Comparison of ENCODE assay signal across 17 cellular contexts in the genomic region with DNA sequence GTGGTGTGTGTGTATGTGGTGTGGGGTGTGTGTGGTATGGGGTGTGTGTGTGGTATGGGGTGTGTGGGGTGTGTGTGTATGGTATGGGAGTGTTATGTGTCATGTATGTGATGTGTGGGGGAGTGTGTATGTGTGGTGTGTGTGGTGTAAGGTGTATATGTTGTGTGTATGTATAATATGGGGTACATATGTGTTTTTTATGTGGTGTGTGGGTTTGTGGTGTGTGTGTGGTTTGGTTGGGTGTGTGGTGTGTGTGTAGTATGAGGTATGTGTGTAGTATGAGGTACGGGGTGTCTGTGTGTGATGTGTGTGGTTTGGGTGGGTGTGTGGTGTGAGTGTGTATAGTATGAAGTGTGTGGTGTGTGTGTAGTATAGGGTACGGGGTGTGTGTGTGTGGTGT. TPM values are rescaled to one million over a fixed set of nuclear protein-coding genes. Genes with fewer than 3 reads are reported as not detected.
A peak's percentile ranks its signal among the peaks of the same experiment; 100 is the strongest.
DNase-seq lines count a peak whose midpoint lies in the region; ATAC-seq, FAIRE-seq and TF ChIP-seq lines count a peak whose summit lies in the region.
"Had no signal": no experiment of that assay in that cellular context is flagged by ENCODE, and none has a peak within 500 bp of the region (broad histone marks: within the 10 kb centered on the region; RNA-seq: fewer than 3 reads in every experiment).

No MANE protein-coding gene starts in this region.

- 88 to 100% methylated on average over 2 of the region's 2 CpGs for WGBS in H1 (ENCODE audit: extremely low coverage in 1 of 2, insufficient coverage in 1 of 2, insufficient read length in 1 of 2, insufficient replicate concordance in 2 of 2, low coverage in 1 of 2, low lambda C conversion rate in 2 of 2, missing lambda C conversion rate in 1 of 2), 2 experiments
- 88 to 100% methylated on average over 2 of the region's 2 CpGs for WGBS in transverse colon (ENCODE audit: low coverage in 1 of 2), 2 donors

- no peaks in the 10 kb centered on the region; the same call in none of the 2 replicates for H3K79me1 ChIP-seq in H1 (ENCODE audit: low read depth, low read length)

- H3K9ac ChIP-seq in astrocyte (ENCODE audit: low read length) (peak overlapping the region; percentile 3), H1 (replicated peaks in 1 of 4; ENCODE audit: extremely low read depth in 1 of 4, low read depth in 3 of 4, low read length in 3 of 4) (no peak overlapping the region)
- H3K9ac ChIP-seq: BLaER1 had no signal

- H3K27ac ChIP-seq in astrocyte (ENCODE audit: low read depth, low read length) (no peak overlapping the region), H1 (ENCODE audit: low read depth, low read length) (no peak overlapping the region), transverse colon (no peak overlapping the region)
- H3K27ac ChIP-seq: BLaER1, HL-60 had no signal

- H3K4ac ChIP-seq in H1 (replicated peaks; ENCODE audit: insufficient read length, low read depth, low read length): no peak overlapping the region

- H3K9me3 ChIP-seq in astrocyte (ENCODE audit: insufficient read depth, low read depth, low read length) (no peaks in the 10 kb centered on the region), H1 (ENCODE audit: insufficient read depth in 2 of 2, low read depth in 1 of 2, low read length in 1 of 2) (no peaks in the 10 kb centered on the region), transverse colon (no peaks in the 10 kb centered on the region)
- H3K9me3 ChIP-seq: BLaER1, Caco-2 had no signal

- no peak overlapping the region for H3K4me2 ChIP-seq in astrocyte (ENCODE audit: low read length)
- H3K4me2 ChIP-seq in H1 (ENCODE audit: insufficient read depth in 1 of 2, low read depth in 2 of 2, low read length in 2 of 2): no peak overlapping the region
- H3K4me2 ChIP-seq: BLaER1 had no signal

- no peak overlapping the region for H2BK5ac ChIP-seq in H1 (ENCODE audit: low read depth, low read length)

- H3K18ac ChIP-seq in H1 (ENCODE audit: extremely low read depth, low read length): no peak overlapping the region

- H2BK20ac ChIP-seq in H1 (ENCODE audit: low read length): no peak overlapping the region

- H3K23me2 ChIP-seq in H1 (ENCODE audit: low read depth, low read length): peaks cover 26% of the 10 kb centered on the region; the same call in 1 of the 2 replicates

- H4K5ac ChIP-seq in H1 (ENCODE audit: insufficient read length, low read depth, low read length): no peak overlapping the region

- FAIRE-seq in GM12891 (lab: Jason Lieb, UNC) (peak; percentile 78), astrocyte (lab: Jason Lieb, UNC) (no peak), H1 (lab: Jason Lieb, UNC) (no peak)

- H3K14ac ChIP-seq in H1 (ENCODE audit: insufficient read length): no peak overlapping the region

- no peak overlapping the region for H3K27ac Mint-ChIP-seq in activated CD8-positive, alpha-beta T cell treated with anti-CD3 and anti-CD28 coated beads for 36 hours
- H3K27ac Mint-ChIP-seq in activated CD8-positive, alpha-beta T cell treated with anti-CD3 and anti-CD28 coated beads, Interleukin-2, amount 10 ng/mL, durations not matched to agents 7 days and 5 days: no peak overlapping the region
- H3K27ac Mint-ChIP-seq in astrocyte (ENCODE audit: unreplicated experiment): no peak overlapping the region
- H3K27ac Mint-ChIP-seq: CD8-positive, alpha-beta memory T cell had no signal

- no peak for TF ChIP-seq CTCF in activated CD8-positive, alpha-beta T cell treated with anti-CD3 and anti-CD28 coated beads for 36 hours (IDR thresholded peaks at IDR 0.05)
- TF ChIP-seq CTCF in astrocyte (IDR thresholded peaks at IDR 0.05; ENCODE audit: insufficient read depth, low read depth, low read length): no peak
- no peak for TF ChIP-seq CTCF in H1 (IDR thresholded peaks at IDR 0.05; ENCODE audit: control extremely low read depth in 1 of 3, insufficient read depth in 1 of 3, low read depth in 1 of 3, low read length in 3 of 3)
- no peak for TF ChIP-seq CTCF in transverse colon (IDR thresholded peaks at IDR 0.05)

- peak; percentile 28 for DNase-seq in activated CD8-positive, alpha-beta T cell treated with anti-CD3 and anti-CD28 coated beads for 36 hours
- no peak for DNase-seq in activated CD8-positive, alpha-beta T cell treated with anti-CD3 and anti-CD28 coated beads, Interleukin-2, amount 10 ng/mL, durations not matched to agents 7 days and 5 days
- DNase-seq in GM12891 (ENCODE audit: insufficient read length, low spot score) (no peak), astrocyte (ENCODE audit: low read depth) (no peak), H1 (ENCODE audit: low read depth in 1 of 2, low spot score in 2 of 2) (no peak), transverse colon (no peak)
- no peak for DNase-seq in stimulated activated naive CD8-positive, alpha-beta T cell treated with anti-CD3 and anti-CD28 coated beads, Interleukin-15, Interleukin-2, amounts not matched to agents 100 U/mL and 50 U/mL, for 24 hours
- DNase-seq: 8988T; AML-193; Caco-2; CD8-positive, alpha-beta memory T cell; GF-D8; GOT3; HCEC 1CT had no signal

- CTCF ChIA-PET in activated CD8-positive, alpha-beta T cell treated with anti-CD3 and anti-CD28 coated beads for 36 hours (lab: Charles Lee): no interaction called here
- CTCF ChIA-PET in activated CD8-positive, alpha-beta T cell treated with anti-CD3 and anti-CD28 coated beads, Interleukin-2, amount 10 ng/mL, durations not matched to agents 7 days and 5 days (lab: Charles Lee): no interaction called here
- CTCF ChIA-PET in H1 (lab: Charles Lee; ENCODE audit: partially characterized antibody): interaction anchor here (1.5 kb wide), 1 partner anchor 29 kb away, joined by 4 read pairs; no protein-coding TSS in a partner anchor

- POLR2A ChIA-PET in activated CD8-positive, alpha-beta T cell treated with anti-CD3 and anti-CD28 coated beads for 36 hours (lab: Charles Lee): interaction anchor here (1.2 kb wide), 1 partner anchor 8 kb away, joined by 4 read pairs; no protein-coding TSS in a partner anchor
- POLR2A ChIA-PET in activated CD8-positive, alpha-beta T cell treated with anti-CD3 and anti-CD28 coated beads, Interleukin-2, amount 10 ng/mL, durations not matched to agents 7 days and 5 days (lab: Charles Lee): no interaction called here
- POLR2A ChIA-PET in H1 (lab: Charles Lee; ENCODE audit: partially characterized antibody): no interaction called here

- no peak overlapping the region for H2BK15ac ChIP-seq in H1 (ENCODE audit: low read length)

- TF ChIP-seq EP300 in H1 (IDR thresholded peaks at IDR 0.05; ENCODE audit: borderline replicate concordance in 1 of 2, low read depth in 2 of 2, low read length in 2 of 2): no peak
- no peak for TF ChIP-seq EP300 in transverse colon (IDR thresholded peaks at IDR 0.05; ENCODE audit: low read depth)

- no peak overlapping the region for H2BK120ac ChIP-seq in H1 (replicated peaks; ENCODE audit: low read depth, low read length)

- H3K56ac ChIP-seq in H1 (replicated peaks; ENCODE audit: insufficient read length, low read depth, low read length): peak overlapping the region; percentile 100

- intact Hi-C loops in activated CD8-positive, alpha-beta T cell treated with anti-CD3 and anti-CD28 coated beads for 36 hours (cut with micrococcal nuclease): no loop called here
- intact Hi-C loops in transverse colon (cut with DNase I; ENCODE audit: low total_unique reads): no loop called here

- H3K36me3 ChIP-seq in astrocyte (ENCODE audit: insufficient read depth, low read length) (peaks cover 5% of the 10 kb centered on the region), H1 (ENCODE audit: control insufficient read depth in 2 of 4, insufficient read depth in 4 of 4, low read length in 3 of 4) (no peaks in the 10 kb centered on the region), transverse colon (no peaks in the 10 kb centered on the region)
- H3K36me3 ChIP-seq: BLaER1 had no signal

- no peak for ATAC-seq in activated CD8-positive, alpha-beta T cell treated with anti-CD3 and anti-CD28 coated beads for 36 hours
- ATAC-seq in activated CD8-positive, alpha-beta T cell treated with anti-CD3 and anti-CD28 coated beads, Interleukin-2, amount 10 ng/mL, durations not matched to agents 7 days and 5 days: no peak
- ATAC-seq in stimulated activated naive CD8-positive, alpha-beta T cell treated with anti-CD3 and anti-CD28 coated beads, Interleukin-15, Interleukin-2, amounts not matched to agents 100 U/mL and 50 U/mL, for 24 hours: no peak
- no peak for ATAC-seq in GM19395 (IDR thresholded peaks at IDR 0.05; ENCODE audit: unreplicated experiment)

- TF ChIP-seq POLR2A in GM12891 (IDR thresholded peaks at IDR 0.05; ENCODE audit: low read depth, low read length) (no peak), H1 (IDR thresholded peaks at IDR 0.05; ENCODE audit: control extremely low read depth in 1 of 2, low read depth in 2 of 2, low read length in 2 of 2) (no peak), transverse colon (IDR thresholded peaks at IDR 0.05) (no peak)

- H3K23ac ChIP-seq in H1 (ENCODE audit: insufficient read length): no peak overlapping the region

- H3K36me3 Mint-ChIP-seq in activated CD8-positive, alpha-beta T cell treated with anti-CD3 and anti-CD28 coated beads for 36 hours (ENCODE audit: low read depth): no peaks in the 10 kb centered on the region
- H3K36me3 Mint-ChIP-seq in activated CD8-positive, alpha-beta T cell treated with anti-CD3 and anti-CD28 coated beads, Interleukin-2, amount 10 ng/mL, durations not matched to agents 7 days and 5 days (ENCODE audit: low read depth): no peaks in the 10 kb centered on the region
- H3K36me3 Mint-ChIP-seq in astrocyte (ENCODE audit: low read depth, unreplicated experiment): no peaks in the 10 kb centered on the region
- H3K36me3 Mint-ChIP-seq: CD8-positive, alpha-beta memory T cell had no signal

- H3K4me1 Mint-ChIP-seq in activated CD8-positive, alpha-beta T cell treated with anti-CD3 and anti-CD28 coated beads for 36 hours (ENCODE audit: low read depth): peaks cover 41% of the 10 kb centered on the region
- peaks cover 43% of the 10 kb centered on the region for H3K4me1 Mint-ChIP-seq in activated CD8-positive, alpha-beta T cell treated with anti-CD3 and anti-CD28 coated beads, Interleukin-2, amount 10 ng/mL, durations not matched to agents 7 days and 5 days (ENCODE audit: low read depth)
- H3K4me1 Mint-ChIP-seq in astrocyte (ENCODE audit: low read depth, unreplicated experiment): peaks cover 4% of the 10 kb centered on the region

- H3K9me3 Mint-ChIP-seq in activated CD8-positive, alpha-beta T cell treated with anti-CD3 and anti-CD28 coated beads for 36 hours: no peaks in the 10 kb centered on the region
- no peaks in the 10 kb centered on the region for H3K9me3 Mint-ChIP-seq in activated CD8-positive, alpha-beta T cell treated with anti-CD3 and anti-CD28 coated beads, Interleukin-2, amount 10 ng/mL, durations not matched to agents 7 days and 5 days (ENCODE audit: insufficient read depth)
- no peaks in the 10 kb centered on the region for H3K9me3 Mint-ChIP-seq in astrocyte (ENCODE audit: unreplicated experiment)
- H3K9me3 Mint-ChIP-seq: CD8-positive, alpha-beta memory T cell had no signal

- H3K4me3 ChIP-seq in astrocyte (ENCODE audit: insufficient read depth, low read depth, low read length) (no peak overlapping the region), H1 (ENCODE audit: extremely low read depth in 1 of 4, insufficient read depth in 2 of 4, low read depth in 3 of 4, low read length in 4 of 4) (no peak overlapping the region), transverse colon (no peak overlapping the region)
- H3K4me3 ChIP-seq: BLaER1 had no signal

- H3K27me3 ChIP-seq in astrocyte (ENCODE audit: insufficient read depth, low read length) (no peaks in the 10 kb centered on the region), H1 (replicated peaks in 1 of 4; ENCODE audit: control insufficient read depth in 3 of 4, extremely low read depth in 1 of 4, insufficient read depth in 3 of 4, low read length in 3 of 4) (no peaks in the 10 kb centered on the region), transverse colon (no peaks in the 10 kb centered on the region)
- H3K27me3 ChIP-seq: BLaER1 had no signal

- no peak for TF ChIP-seq RAD21 in H1 (IDR thresholded peaks at IDR 0.05 in 1 of 2, conservative IDR thresholded peaks at IDR 0.05 in 1 of 2; ENCODE audit: low read depth in 2 of 2, low read length in 2 of 2)

- no peak overlapping the region for H2AFZ ChIP-seq in astrocyte (ENCODE audit: low read depth, low read length)
- no peak overlapping the region for H2AFZ ChIP-seq in H1 (ENCODE audit: low read length)

- in situ Hi-C loops in transverse colon (cut with MboI; ENCODE audit: low pct_ligation_motif_present in 1 of 4, low pct_unique_long_range_greater_than_20kb in 1 of 4, low sequenced_read_pairs in 3 of 4): no loop called here

- no peak overlapping the region for H4K8ac ChIP-seq in H1 (ENCODE audit: extremely low read depth, insufficient read depth, low read length)

- H4K20me1 ChIP-seq in astrocyte (ENCODE audit: insufficient read depth, low read length) (no peaks in the 10 kb centered on the region), H1 (replicated peaks in 1 of 2; ENCODE audit: control insufficient read depth in 1 of 2, insufficient read depth in 2 of 2, low read length in 2 of 2) (peaks cover 0 to 19% of the 10 kb centered on the region in 2 experiments)
- H4K20me1 ChIP-seq: BLaER1 had no signal

- no peaks in the 10 kb centered on the region for H3K79me2 ChIP-seq in astrocyte (ENCODE audit: insufficient read depth, low read length)
- no peaks in the 10 kb centered on the region for H3K79me2 ChIP-seq in H1 (ENCODE audit: control insufficient read depth in 1 of 2, insufficient read depth in 2 of 2, low read length in 2 of 2)

- no peak overlapping the region for H3K4me3 Mint-ChIP-seq in activated CD8-positive, alpha-beta T cell treated with anti-CD3 and anti-CD28 coated beads for 36 hours
- no peak overlapping the region for H3K4me3 Mint-ChIP-seq in activated CD8-positive, alpha-beta T cell treated with anti-CD3 and anti-CD28 coated beads, Interleukin-2, amount 10 ng/mL, durations not matched to agents 7 days and 5 days
- no peak overlapping the region for H3K4me3 Mint-ChIP-seq in astrocyte (ENCODE audit: unreplicated experiment)
- H3K4me3 Mint-ChIP-seq: CD8-positive, alpha-beta memory T cell had no signal

- no peak overlapping the region for H2AK5ac ChIP-seq in H1 (ENCODE audit: low read depth, low read length)

- H2BK12ac ChIP-seq in H1 (ENCODE audit: low read depth, low read length): no peak overlapping the region

- no peak overlapping the region for H4K91ac ChIP-seq in H1 (replicated peaks; ENCODE audit: insufficient read length, low read length)

- H3K27me3 Mint-ChIP-seq in activated CD8-positive, alpha-beta T cell treated with anti-CD3 and anti-CD28 coated beads for 36 hours: no peaks in the 10 kb centered on the region
- peaks cover 9% of the 10 kb centered on the region for H3K27me3 Mint-ChIP-seq in activated CD8-positive, alpha-beta T cell treated with anti-CD3 and anti-CD28 coated beads, Interleukin-2, amount 10 ng/mL, durations not matched to agents 7 days and 5 days (ENCODE audit: low read depth)
- peaks cover 5% of the 10 kb centered on the region for H3K27me3 Mint-ChIP-seq in astrocyte (ENCODE audit: low read depth, unreplicated experiment)

- H3K4me1 ChIP-seq in astrocyte (ENCODE audit: insufficient read depth, low read length) (no peaks in the 10 kb centered on the region), H1 (replicated peaks in 1 of 4; ENCODE audit: control insufficient read depth in 3 of 4, insufficient read depth in 4 of 4, low read length in 3 of 4) (no peaks in the 10 kb centered on the region), transverse colon (no peaks in the 10 kb centered on the region)
- H3K4me1 ChIP-seq: Caco-2 had no signal

RNA-seq across cellular contexts. Expression of a gene that starts 11.4 kb away (rescaled TPM):
- under 1 TPM in 1 of 2 experiments, not detected in 1; 0.25 TPM for total RNA-seq in activated CD8-positive, alpha-beta T cell treated with anti-CD3 and anti-CD28 coated beads for 36 hours
- not detected for total RNA-seq in activated CD8-positive, alpha-beta T cell treated with anti-CD3 and anti-CD28 coated beads, Interleukin-2, amount 10 ng/mL, durations not matched to agents 7 days and 5 days
- polyA plus RNA-seq in GM12891 (2012; ENCODE audit: low read depth, missing spikeins): not detected
- total RNA-seq in astrocyte (0.96 and 1.00 TPM in 2 replicates), transverse colon (1 to 10 TPM in 3 of 4 donors, not detected in 1; 2.2 to 4.8 (median 3.6) TPM)
- 2.7 and 3.3 TPM in 2 replicates for total RNA-seq in H1 (2021; fragmentation: NEBNext Ultra II Directional; extraction: Animal tissue kit (Norgen Biotek cat#: 25700))
- polyA plus RNA-seq in H1 (2011; rRNA removed): 4.9 and 7.2 TPM in 2 replicates
- polyA plus RNA-seq in H1 (2011; cell fraction: cytosol; rRNA removed): 5.4 TPM
- polyA plus RNA-seq in H1 (2011; cell fraction: nucleus; rRNA removed): 4.4 TPM
- 2.8 to 4.2 TPM (median 3.6 TPM) in 4 replicates for polyA plus RNA-seq in H1 (2012, experiment 1 of 2)
- 2.7 TPM for polyA plus RNA-seq in H1 (2012, experiment 2 of 2)
- 4.8 TPM for polyA plus RNA-seq in H1 (2013, experiment 1 of 2)
- 4.9 TPM for polyA plus RNA-seq in H1 (2013, experiment 2 of 2)
- 3.3 and 3.6 TPM in 2 replicates for polyA minus RNA-seq in H1 (2011; rRNA and poly(A)+ RNA removed)
- not detected for polyA minus RNA-seq in H1 (2011; cell fraction: cytosol; rRNA and poly(A)+ RNA removed)
- polyA minus RNA-seq in H1 (2011; cell fraction: nucleus; rRNA and poly(A)+ RNA removed): 1.7 TPM
- total RNA-seq: Caco-2 had no signal
- polyA plus RNA-seq: CD8-positive, alpha-beta memory T cell had no signal

RNA-seq across cellular contexts. Expression of a gene that starts 11.9 kb away (rescaled TPM):
- 10 to 100 TPM; 24.9 to 27.5 TPM for total RNA-seq in activated CD8-positive, alpha-beta T cell treated with anti-CD3 and anti-CD28 coated beads for 36 hours
- 1 to 10 TPM; 3.7 to 5.4 TPM for total RNA-seq in activated CD8-positive, alpha-beta T cell treated with anti-CD3 and anti-CD28 coated beads, Interleukin-2, amount 10 ng/mL, durations not matched to agents 7 days and 5 days
- polyA plus RNA-seq in GM12891 (2012; ENCODE audit: low read depth, missing spikeins): 9.3 TPM
- 18.8 and 21.4 TPM in 2 replicates for total RNA-seq in astrocyte
- 22.0 and 29.2 TPM in 2 replicates for total RNA-seq in H1 (2021; fragmentation: NEBNext Ultra II Directional; extraction: Animal tissue kit (Norgen Biotek cat#: 25700))
- 3.8 and 7.8 TPM in 2 replicates for polyA plus RNA-seq in H1 (2011; rRNA removed)
- polyA plus RNA-seq in H1 (2011; cell fraction: cytosol; rRNA removed): 6.7 TPM
- 2.7 TPM for polyA plus RNA-seq in H1 (2011; cell fraction: nucleus; rRNA removed)
- polyA plus RNA-seq in H1 (2012, experiment 1 of 2): 11.0 to 14.3 TPM (median 13.8 TPM) in 4 replicates
- 3.2 TPM for polyA plus RNA-seq in H1 (2012, experiment 2 of 2)
- 15.0 TPM for polyA plus RNA-seq in H1 (2013, experiment 1 of 2)
- 19.1 TPM for polyA plus RNA-seq in H1 (2013, experiment 2 of 2)
- polyA minus RNA-seq in H1 (2011; rRNA and poly(A)+ RNA removed): 8.4 and 10.7 TPM in 2 replicates
- 11.4 TPM for polyA minus RNA-seq in H1 (2011; cell fraction: cytosol; rRNA and poly(A)+ RNA removed)
- 4.1 TPM for polyA minus RNA-seq in H1 (2011; cell fraction: nucleus; rRNA and poly(A)+ RNA removed)
- 1 to 10 TPM in 3 of 4 donors, under 1 TPM in 1; 0.37 to 3.8 (median 3.2) TPM for total RNA-seq in transverse colon

RNA-seq across cellular contexts. Expression of a gene that starts 19.6 kb away (rescaled TPM):
- total RNA-seq in activated CD8-positive, alpha-beta T cell treated with anti-CD3 and anti-CD28 coated beads for 36 hours: under 1 TPM in 1 of 2 experiments, not detected in 1; 0.16 TPM
- total RNA-seq in activated CD8-positive, alpha-beta T cell treated with anti-CD3 and anti-CD28 coated beads, Interleukin-2, amount 10 ng/mL, durations not matched to agents 7 days and 5 days: under 1 TPM; 0.32 to 0.65 TPM
- not detected for polyA plus RNA-seq in GM12891 (2012; ENCODE audit: low read depth, missing spikeins)
- total RNA-seq in astrocyte: not detected in 2 replicates
- not detected in 2 replicates for total RNA-seq in H1 (2021; fragmentation: NEBNext Ultra II Directional; extraction: Animal tissue kit (Norgen Biotek cat#: 25700))
- polyA plus RNA-seq in H1 (2011; rRNA removed): not detected in 2 replicates
- not detected for polyA plus RNA-seq in H1 (2011; cell fraction: cytosol; rRNA removed)
- polyA plus RNA-seq in H1 (2011; cell fraction: nucleus; rRNA removed): not detected
- not detected in 4 replicates for polyA plus RNA-seq in H1 (2012, experiment 1 of 2)
- polyA plus RNA-seq in H1 (2012, experiment 2 of 2): not detected
- not detected for polyA plus RNA-seq in H1 (2013, experiment 1 of 2)
- polyA plus RNA-seq in H1 (2013, experiment 2 of 2): not detected
- 0.05 TPM in 1 of 2 replicates, not detected in the other for polyA minus RNA-seq in H1 (2011; rRNA and poly(A)+ RNA removed)
- not detected for polyA minus RNA-seq in H1 (2011; cell fraction: cytosol; rRNA and poly(A)+ RNA removed)
- not detected for polyA minus RNA-seq in H1 (2011; cell fraction: nucleus; rRNA and poly(A)+ RNA removed)
- under 1 TPM in 2 of 4 donors, not detected in 2; 0.55 to 0.64 TPM for total RNA-seq in transverse colon
- total RNA-seq: Caco-2 had no signal

RNA-seq across cellular contexts. Expression of a gene that starts 31.4 kb away (rescaled TPM):
- total RNA-seq in activated CD8-positive, alpha-beta T cell treated with anti-CD3 and anti-CD28 coated beads for 36 hours: 10 to 100 TPM; 43.7 to 46.3 TPM
- total RNA-seq in activated CD8-positive, alpha-beta T cell treated with anti-CD3 and anti-CD28 coated beads, Interleukin-2, amount 10 ng/mL, durations not matched to agents 7 days and 5 days: 10 to 100 TPM; 64.9 to 67.4 TPM
- polyA plus RNA-seq in GM12891 (2012; ENCODE audit: low read depth, missing spikeins): 13.1 TPM
- total RNA-seq in astrocyte (1.8 and 3.3 TPM in 2 replicates), transverse colon (10 to 100 TPM; 12.2 to 51.5 (median 19.1) TPM)
- total RNA-seq in H1 (2021; fragmentation: NEBNext Ultra II Directional; extraction: Animal tissue kit (Norgen Biotek cat#: 25700)): 0.26 and 0.42 TPM in 2 replicates
- 0.47 and 1.2 TPM in 2 replicates for polyA plus RNA-seq in H1 (2011; rRNA removed)
- 0.74 TPM for polyA plus RNA-seq in H1 (2011; cell fraction: cytosol; rRNA removed)
- 1.5 TPM for polyA plus RNA-seq in H1 (2011; cell fraction: nucleus; rRNA removed)
- polyA plus RNA-seq in H1 (2012, experiment 1 of 2): 0.35 to 0.66 TPM (median 0.62 TPM) in 4 replicates
- polyA plus RNA-seq in H1 (2012, experiment 2 of 2): 0.12 TPM
- 0.24 TPM for polyA plus RNA-seq in H1 (2013, experiment 1 of 2)
- polyA plus RNA-seq in H1 (2013, experiment 2 of 2): 0.29 TPM
- 0.38 and 0.90 TPM in 2 replicates for polyA minus RNA-seq in H1 (2011; rRNA and poly(A)+ RNA removed)
- not detected for polyA minus RNA-seq in H1 (2011; cell fraction: cytosol; rRNA and poly(A)+ RNA removed)
- 0.90 TPM for polyA minus RNA-seq in H1 (2011; cell fraction: nucleus; rRNA and poly(A)+ RNA removed)
- total RNA-seq: Caco-2 had no signal

RNA-seq across cellular contexts. Expression of a gene that starts 47.3 kb away (rescaled TPM):
- 1 to 10 TPM; 4.3 to 4.4 TPM for total RNA-seq in activated CD8-positive, alpha-beta T cell treated with anti-CD3 and anti-CD28 coated beads for 36 hours
- 1 to 10 TPM; 3.8 to 4.0 TPM for total RNA-seq in activated CD8-positive, alpha-beta T cell treated with anti-CD3 and anti-CD28 coated beads, Interleukin-2, amount 10 ng/mL, durations not matched to agents 7 days and 5 days
- polyA plus RNA-seq in GM12891 (2012; ENCODE audit: low read depth, missing spikeins): 9.1 TPM
- total RNA-seq in astrocyte (4.5 and 5.2 TPM in 2 replicates), transverse colon (1 to 10 TPM in 2 of 4 donors, not detected in 2; 3.0 TPM)
- 9.4 and 11.6 TPM in 2 replicates for total RNA-seq in H1 (2021; fragmentation: NEBNext Ultra II Directional; extraction: Animal tissue kit (Norgen Biotek cat#: 25700))
- polyA plus RNA-seq in H1 (2011; rRNA removed): 4.4 and 5.8 TPM in 2 replicates
- 12.5 TPM for polyA plus RNA-seq in H1 (2011; cell fraction: cytosol; rRNA removed)
- polyA plus RNA-seq in H1 (2011; cell fraction: nucleus; rRNA removed): 5.7 TPM
- polyA plus RNA-seq in H1 (2012, experiment 1 of 2): 17.4 to 22.5 TPM (median 18.6 TPM) in 4 replicates
- polyA plus RNA-seq in H1 (2012, experiment 2 of 2): 20.0 TPM
- polyA plus RNA-seq in H1 (2013, experiment 1 of 2): 12.3 TPM
- polyA plus RNA-seq in H1 (2013, experiment 2 of 2): 12.3 TPM
- polyA minus RNA-seq in H1 (2011; rRNA and poly(A)+ RNA removed): 5.5 and 6.6 TPM in 2 replicates
- polyA minus RNA-seq in H1 (2011; cell fraction: cytosol; rRNA and poly(A)+ RNA removed): 8.6 TPM
- polyA minus RNA-seq in H1 (2011; cell fraction: nucleus; rRNA and poly(A)+ RNA removed): 7.0 TPM
